ENCODE assay signal across 23 cellular contexts in genomic region chr7:12788171-12788570, GRCh38.
"Had no signal": no experiment of that assay in that cellular context is flagged by ENCODE, and none has a peak within 500 bp of the region (broad histone marks: within the 10 kb centered on the region; RNA-seq: fewer than 3 reads in every experiment).

No MANE protein-coding gene starts in this region.

- ATAC-seq: HepG2, Panc1, PC-3, SK-N-SH treated with all-trans-retinoic acid at 6 μM for 48 hours had no signal

- H3K4me1 ChIP-seq: SJCRH30 had no signal

- H3K9me3 ChIP-seq: MG63, SJCRH30 had no signal

- H3K4me3 ChIP-seq: MG63, SJCRH30 had no signal

- H3K4me2 ChIP-seq: KMS-11 had no signal

- H3K27ac ChIP-seq: KMS-11, RWPE1, SJCRH30 had no signal

- DNase-seq: IMR-90, Kasumi-1, MG63, NCI-H1092 treated with DMSO at 0.1 percent for 48 hours, NCI-H1436, NCI-H187, NCI-H2029, NCI-H2081 treated with DMSO at 0.1 percent for 48 hours, NCI-H2171, NCI-H226, NCI-H446, NCI-H510A, NCI-H524 treated with DMSO at 0.1 percent for 48 hours, NCI-H69, NCI-H774, PC-3, SHP77 treated with DMSO at 0.1 percent for 48 hours, SJCRH30 had no signal

- FAIRE-seq: HepG2 had no signal
